Comparison of ENCODE assay signal across 1 cellular context in genomic region chr2:218852911-218853667, GRCh38.
A peak's percentile ranks its signal among the peaks of the same experiment; 100 is the strongest.
TF ChIP-seq lines count a peak whose summit lies in the region.

No MANE protein-coding gene starts in this region.

TF ChIP-seq in HepG2, 621 proteins besides CTCF, POLR2A, EP300 and RAD21 (continued from another document and continues in another):
- no peak for TF ChIP-seq POGK (CRISPR knock-in tag; conservative IDR thresholded peaks at IDR 0.05)
- no peak for TF ChIP-seq MXD1 (CRISPR knock-in tag; IDR thresholded peaks at IDR 0.05)
- TF ChIP-seq, protein P1, sequence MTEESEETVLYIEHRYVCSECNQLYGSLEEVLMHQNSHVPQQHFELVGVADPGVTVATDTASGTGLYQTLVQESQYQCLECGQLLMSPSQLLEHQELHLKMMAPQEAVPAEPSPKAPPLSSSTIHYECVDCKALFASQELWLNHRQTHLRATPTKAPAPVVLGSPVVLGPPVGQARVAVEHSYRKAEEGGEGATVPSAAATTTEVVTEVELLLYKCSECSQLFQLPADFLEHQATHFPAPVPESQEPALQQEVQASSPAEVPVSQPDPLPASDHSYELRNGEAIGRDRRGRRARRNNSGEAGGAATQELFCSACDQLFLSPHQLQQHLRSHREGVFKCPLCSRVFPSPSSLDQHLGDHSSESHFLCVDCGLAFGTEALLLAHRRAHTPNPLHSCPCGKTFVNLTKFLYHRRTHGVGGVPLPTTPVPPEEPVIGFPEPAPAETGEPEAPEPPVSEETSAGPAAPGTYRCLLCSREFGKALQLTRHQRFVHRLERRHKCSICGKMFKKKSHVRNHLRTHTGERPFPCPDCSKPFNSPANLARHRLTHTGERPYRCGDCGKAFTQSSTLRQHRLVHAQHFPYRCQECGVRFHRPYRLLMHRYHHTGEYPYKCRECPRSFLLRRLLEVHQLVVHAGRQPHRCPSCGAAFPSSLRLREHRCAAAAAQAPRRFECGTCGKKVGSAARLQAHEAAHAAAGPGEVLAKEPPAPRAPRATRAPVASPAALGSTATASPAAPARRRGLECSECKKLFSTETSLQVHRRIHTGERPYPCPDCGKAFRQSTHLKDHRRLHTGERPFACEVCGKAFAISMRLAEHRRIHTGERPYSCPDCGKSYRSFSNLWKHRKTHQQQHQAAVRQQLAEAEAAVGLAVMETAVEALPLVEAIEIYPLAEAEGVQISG (CRISPR knock-in tag; IDR thresholded peaks at IDR 0.05): peak; percentile 34; the same call in 1 of the 2 replicates
- peak; percentile 71; the same call in 1 of the 2 replicates for TF ChIP-seq ZNF230 (CRISPR knock-in tag; IDR thresholded peaks at IDR 0.05)
- peak; percentile 15 to 60; a peak in 2 of 4 replicates for TF ChIP-seq HMGXB4 (CRISPR knock-in tag; IDR thresholded peaks at IDR 0.05; ENCODE audit: borderline replicate concordance in 1 of 2, low read depth in 1 of 2)
- no peak for TF ChIP-seq ZNF672 (CRISPR knock-in tag; IDR thresholded peaks at IDR 0.05)
- TF ChIP-seq ZNF264 (CRISPR knock-in tag; IDR thresholded peaks at IDR 0.05): peak; percentile 46; the same call in 1 of the 2 replicates
- TF ChIP-seq NFKB2 (CRISPR knock-in tag; IDR thresholded peaks at IDR 0.05; ENCODE audit: borderline replicate concordance): peak; percentile 28; the same call in 1 of the 2 replicates
- peak; percentile 64; the same call in 1 of the 2 replicates for TF ChIP-seq ZNF605 (CRISPR knock-in tag; IDR thresholded peaks at IDR 0.05)
- TF ChIP-seq ZNF124 (CRISPR knock-in tag; IDR thresholded peaks at IDR 0.05): no peak
- TF ChIP-seq CBFB (CRISPR knock-in tag; IDR thresholded peaks at IDR 0.05): no peak
- TF ChIP-seq ZNF800 (CRISPR knock-in tag; IDR thresholded peaks at IDR 0.05): peak; percentile 69; the same call in 1 of the 2 replicates
- 0 out of 2 replicates have a peak, but pooled peaks have one; percentile 29 for TF ChIP-seq ZBTB14 (CRISPR knock-in tag; IDR thresholded peaks at IDR 0.05)
- no peak for TF ChIP-seq MBD4 (IDR thresholded peaks at IDR 0.05; ENCODE audit: borderline replicate concordance, low read length)
- no peak for TF ChIP-seq GABPA (IDR thresholded peaks at IDR 0.05; ENCODE audit: low read depth, low read length)
- no peak for TF ChIP-seq GABPA (CRISPR knock-in tag; IDR thresholded peaks at IDR 0.05; ENCODE audit: low read depth)
- TF ChIP-seq NFYB (CRISPR knock-in tag; IDR thresholded peaks at IDR 0.05): no peak
- no peak for TF ChIP-seq CHD4 (IDR thresholded peaks at IDR 0.05; ENCODE audit: borderline replicate concordance, low read length)
- no peak for TF ChIP-seq NR2C2 (CRISPR knock-in tag; IDR thresholded peaks at IDR 0.05; ENCODE audit: borderline replicate concordance)
- TF ChIP-seq ZSCAN31 (CRISPR knock-in tag; IDR thresholded peaks at IDR 0.05; ENCODE audit: low read depth): no peak
- TF ChIP-seq LBX2 (CRISPR knock-in tag; IDR thresholded peaks at IDR 0.05; ENCODE audit: borderline replicate concordance): no peak
- no peak for TF ChIP-seq RFX5 (IDR thresholded peaks at IDR 0.05; ENCODE audit: low read depth, low read length)
- no peak; the same call in 1 of the 2 replicates for TF ChIP-seq KDM2A (CRISPR knock-in tag; IDR thresholded peaks at IDR 0.05; ENCODE audit: borderline replicate concordance, low read depth)
- TF ChIP-seq ZNF33B (CRISPR knock-in tag; IDR thresholded peaks at IDR 0.05): no peak
- TF ChIP-seq SALL1 (CRISPR knock-in tag; IDR thresholded peaks at IDR 0.05): peak; percentile 24
- no peak for TF ChIP-seq NCOR1 (IDR thresholded peaks at IDR 0.05; ENCODE audit: borderline replicate concordance, low read length)
- 0 out of 2 replicates have a peak, but pooled peaks have one; percentile 19 for TF ChIP-seq MED1 (CRISPR knock-in tag; IDR thresholded peaks at IDR 0.05)
- TF ChIP-seq, protein P2, sequence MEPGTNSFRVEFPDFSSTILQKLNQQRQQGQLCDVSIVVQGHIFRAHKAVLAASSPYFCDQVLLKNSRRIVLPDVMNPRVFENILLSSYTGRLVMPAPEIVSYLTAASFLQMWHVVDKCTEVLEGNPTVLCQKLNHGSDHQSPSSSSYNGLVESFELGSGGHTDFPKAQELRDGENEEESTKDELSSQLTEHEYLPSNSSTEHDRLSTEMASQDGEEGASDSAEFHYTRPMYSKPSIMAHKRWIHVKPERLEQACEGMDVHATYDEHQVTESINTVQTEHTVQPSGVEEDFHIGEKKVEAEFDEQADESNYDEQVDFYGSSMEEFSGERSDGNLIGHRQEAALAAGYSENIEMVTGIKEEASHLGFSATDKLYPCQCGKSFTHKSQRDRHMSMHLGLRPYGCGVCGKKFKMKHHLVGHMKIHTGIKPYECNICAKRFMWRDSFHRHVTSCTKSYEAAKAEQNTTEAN (CRISPR knock-in tag; conservative IDR thresholded peaks at IDR 0.05): 0 out of 2 replicates have a peak, but pooled peaks have one; percentile 23
- TF ChIP-seq, protein P3, sequence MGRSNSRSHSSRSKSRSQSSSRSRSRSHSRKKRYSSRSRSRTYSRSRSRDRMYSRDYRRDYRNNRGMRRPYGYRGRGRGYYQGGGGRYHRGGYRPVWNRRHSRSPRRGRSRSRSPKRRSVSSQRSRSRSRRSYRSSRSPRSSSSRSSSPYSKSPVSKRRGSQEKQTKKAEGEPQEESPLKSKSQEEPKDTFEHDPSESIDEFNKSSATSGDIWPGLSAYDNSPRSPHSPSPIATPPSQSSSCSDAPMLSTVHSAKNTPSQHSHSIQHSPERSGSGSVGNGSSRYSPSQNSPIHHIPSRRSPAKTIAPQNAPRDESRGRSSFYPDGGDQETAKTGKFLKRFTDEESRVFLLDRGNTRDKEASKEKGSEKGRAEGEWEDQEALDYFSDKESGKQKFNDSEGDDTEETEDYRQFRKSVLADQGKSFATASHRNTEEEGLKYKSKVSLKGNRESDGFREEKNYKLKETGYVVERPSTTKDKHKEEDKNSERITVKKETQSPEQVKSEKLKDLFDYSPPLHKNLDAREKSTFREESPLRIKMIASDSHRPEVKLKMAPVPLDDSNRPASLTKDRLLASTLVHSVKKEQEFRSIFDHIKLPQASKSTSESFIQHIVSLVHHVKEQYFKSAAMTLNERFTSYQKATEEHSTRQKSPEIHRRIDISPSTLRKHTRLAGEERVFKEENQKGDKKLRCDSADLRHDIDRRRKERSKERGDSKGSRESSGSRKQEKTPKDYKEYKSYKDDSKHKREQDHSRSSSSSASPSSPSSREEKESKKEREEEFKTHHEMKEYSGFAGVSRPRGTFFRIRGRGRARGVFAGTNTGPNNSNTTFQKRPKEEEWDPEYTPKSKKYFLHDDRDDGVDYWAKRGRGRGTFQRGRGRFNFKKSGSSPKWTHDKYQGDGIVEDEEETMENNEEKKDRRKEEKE (IDR thresholded peaks at IDR 0.05): no peak
- TF ChIP-seq ZNF382 (CRISPR knock-in tag; IDR thresholded peaks at IDR 0.05; ENCODE audit: borderline replicate concordance): no peak
- 0 out of 2 replicates have a peak, but pooled peaks have one; percentile 23 for TF ChIP-seq MYC (CRISPR knock-in tag; IDR thresholded peaks at IDR 0.05; ENCODE audit: borderline replicate concordance)
- no peak for TF ChIP-seq FOSL1 (CRISPR knock-in tag; IDR thresholded peaks at IDR 0.05; ENCODE audit: borderline replicate concordance)
- TF ChIP-seq ZNF589 (CRISPR knock-in tag; conservative IDR thresholded peaks at IDR 0.05): no peak
- no peak for TF ChIP-seq BORCS8-MEF2B (CRISPR knock-in tag; IDR thresholded peaks at IDR 0.05)
- no peak for TF ChIP-seq ZNF816 (CRISPR knock-in tag; IDR thresholded peaks at IDR 0.05; ENCODE audit: borderline replicate concordance)
- TF ChIP-seq DNMT3B (CRISPR knock-in tag; conservative IDR thresholded peaks at IDR 0.05): no peak
- TF ChIP-seq SAP130 (CRISPR knock-in tag; IDR thresholded peaks at IDR 0.05; ENCODE audit: low read depth): peak; percentile 26; the same call in 1 of the 2 replicates
- TF ChIP-seq ZNF781 (CRISPR knock-in tag; IDR thresholded peaks at IDR 0.05; ENCODE audit: borderline replicate concordance, not compliant biosample characterization): peak; percentile 57
- TF ChIP-seq ZNF770 (CRISPR knock-in tag; IDR thresholded peaks at IDR 0.05): 0 out of 2 replicates have a peak, but pooled peaks have one; percentile 25
- TF ChIP-seq FOSL2 (CRISPR knock-in tag; IDR thresholded peaks at IDR 0.05): no peak
- 0 out of 2 replicates have a peak, but pooled peaks have one; percentile 32 for TF ChIP-seq ZFP90 (CRISPR knock-in tag; IDR thresholded peaks at IDR 0.05; ENCODE audit: borderline replicate concordance)
- TF ChIP-seq, protein P4, sequence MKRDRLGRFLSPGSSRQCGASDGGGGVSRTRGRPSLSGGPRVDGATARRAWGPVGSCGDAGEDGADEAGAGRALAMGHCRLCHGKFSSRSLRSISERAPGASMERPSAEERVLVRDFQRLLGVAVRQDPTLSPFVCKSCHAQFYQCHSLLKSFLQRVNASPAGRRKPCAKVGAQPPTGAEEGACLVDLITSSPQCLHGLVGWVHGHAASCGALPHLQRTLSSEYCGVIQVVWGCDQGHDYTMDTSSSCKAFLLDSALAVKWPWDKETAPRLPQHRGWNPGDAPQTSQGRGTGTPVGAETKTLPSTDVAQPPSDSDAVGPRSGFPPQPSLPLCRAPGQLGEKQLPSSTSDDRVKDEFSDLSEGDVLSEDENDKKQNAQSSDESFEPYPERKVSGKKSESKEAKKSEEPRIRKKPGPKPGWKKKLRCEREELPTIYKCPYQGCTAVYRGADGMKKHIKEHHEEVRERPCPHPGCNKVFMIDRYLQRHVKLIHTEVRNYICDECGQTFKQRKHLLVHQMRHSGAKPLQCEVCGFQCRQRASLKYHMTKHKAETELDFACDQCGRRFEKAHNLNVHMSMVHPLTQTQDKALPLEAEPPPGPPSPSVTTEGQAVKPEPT (CRISPR knock-in tag; IDR thresholded peaks at IDR 0.05; ENCODE audit: low read depth): no peak
- TF ChIP-seq MAFG (CRISPR knock-in tag; IDR thresholded peaks at IDR 0.05): no peak
- TF ChIP-seq HNRNPH1 (optimal IDR thresholded peaks at IDR 0.05; ENCODE audit: low read depth, low read length): no peak
